Comparison of ENCODE assay signal across 13 cellular contexts in genomic region chr4:87505862-87506261, GRCh38. TPM values are rescaled to one million over a fixed set of nuclear protein-coding genes. Genes with fewer than 3 reads are reported as not detected.
A peak's percentile ranks its signal among the peaks of the same experiment; 100 is the strongest.
DNase-seq lines count a peak whose midpoint lies in the region; ATAC-seq, FAIRE-seq and TF ChIP-seq lines count a peak whose summit lies in the region.
"Had no signal": no experiment of that assay in that cellular context is flagged by ENCODE, and none has a peak within 500 bp of the region (broad histone marks: within the 10 kb centered on the region; RNA-seq: fewer than 3 reads in every experiment).

No MANE protein-coding gene starts in this region.

- BruUV-seq in PC-3 (replicated peaks; lab: Mats Ljungman, UMichigan) = no TSS peak

- H3K79me2 ChIP-seq in PC-3 (ENCODE audit: low read length) = no peaks in the 10 kb centered on the region

- no peak for ATAC-seq in Right ventricle myocardium superior (ENCODE audit: poor library complexity)
- no peak for ATAC-seq in PC-3
- no peak for ATAC-seq in GM19455 (IDR thresholded peaks at IDR 0.05; ENCODE audit: unreplicated experiment)

- no peak for FAIRE-seq in RCC 7860 (lab: Jason Lieb, UNC)
- FAIRE-seq: astrocyte had no signal

- no peaks in the 10 kb centered on the region for H4K20me1 ChIP-seq in PC-3 (ENCODE audit: low read length)

- DNase-seq in right atrium auricular region (ENCODE audit: low spot score) = no peak
- no peak for DNase-seq in Right ventricle myocardium superior
- DNase-seq in PC-3 = no peak
- no peak for DNase-seq in fibroblast of pulmonary artery (ENCODE audit: low read depth)
- DNase-seq in NCI-H2107 treated with DMSO at 0.1 percent for 48 hours (lab: John Stamatoyannopoulos, UW; ENCODE audit: unreplicated experiment) = no peak
- DNase-seq in NCI-H2171 (lab: John Stamatoyannopoulos, UW) = no peak
- no peak for DNase-seq in RCC 7860 (ENCODE audit: low spot score)
- DNase-seq: activated CD4-positive, alpha-beta T cell treated with anti-CD3 and anti-CD28 coated beads, Interleukin-2, amount 10 ng/mL, durations not matched to agents 7 days and 5 days; DMS79 had no signal

- H3K4me3 ChIP-seq in right atrium auricular region (no peak overlapping the region), PC-3 (ENCODE audit: low read length) (no peak overlapping the region), fibroblast of pulmonary artery (replicated peaks; ENCODE audit: low read depth, low read length) (no peak overlapping the region)

- CTCF ChIA-PET in PC-3 (lab: Charles Lee) = no interaction called here

- H3K27me3 ChIP-seq in right atrium auricular region (no peaks in the 10 kb centered on the region), PC-3 (ENCODE audit: low read length) (no peaks in the 10 kb centered on the region)

- H3K4me2 ChIP-seq in PC-3 (ENCODE audit: low read length) = no peak overlapping the region

- H3K27ac ChIP-seq in right atrium auricular region (peak overlapping the region; percentile 35 to 82), PC-3 (ENCODE audit: low read length) (no peak overlapping the region)

- peaks cover 0 to 32% of the 10 kb centered on the region in 2 donors for H3K4me1 ChIP-seq in right atrium auricular region
- H3K4me1 ChIP-seq in PC-3 (ENCODE audit: insufficient read depth, low read length) = peaks cover 5% of the 10 kb centered on the region

- H3K9me2 ChIP-seq in PC-3 (replicated peaks; ENCODE audit: low read length) = no peaks in the 10 kb centered on the region

- intact Hi-C loops in Right ventricle myocardium superior (cut with DNase I) (no loop called here), PC-3 (cut with micrococcal nuclease) (no loop called here)

- H2AFZ ChIP-seq in PC-3 (ENCODE audit: low read length) = no peak overlapping the region

- no peak overlapping the region for H3K9ac ChIP-seq in PC-3 (ENCODE audit: low read length)

- H3K9me3 ChIP-seq in right atrium auricular region (no peaks in the 10 kb centered on the region), PC-3 (ENCODE audit: low read length) (no peaks in the 10 kb centered on the region)

- TF ChIP-seq CTCF in right atrium auricular region (IDR thresholded peaks at IDR 0.05) = no peak
- TF ChIP-seq CTCF in PC-3 (conservative IDR thresholded peaks at IDR 0.05; ENCODE audit: low read depth, low read length) = peak; percentile 35
- peak; percentile 15 for TF ChIP-seq CTCF in fibroblast of pulmonary artery (IDR thresholded peaks at IDR 0.05; ENCODE audit: low read length, missing control alignments)

- POLR2A ChIA-PET in PC-3 (lab: Charles Lee; ENCODE audit: unreplicated experiment) = no interaction called here

- H3K36me3 ChIP-seq in right atrium auricular region = peaks cover 18% of the 10 kb centered on the region
- H3K36me3 ChIP-seq in PC-3 (ENCODE audit: low read depth, low read length) = no peaks in the 10 kb centered on the region

- no peaks in the 10 kb centered on the region for H3F3A ChIP-seq in PC-3 (ENCODE audit: low read length, unreplicated experiment)

RNA-seq across cellular contexts. Expression of gene SPARCL1, which starts 23.3 kb away (rescaled TPM):
- total RNA-seq in right atrium auricular region (100 to 1,000 TPM; 501 to 627 TPM), Right ventricle myocardium superior (361 TPM), PC-3 (2014; rRNA removed) (not detected in 2 replicates)
- total RNA-seq: activated CD4-positive, alpha-beta T cell treated with anti-CD3 and anti-CD28 coated beads, Interleukin-2, amount 10 ng/mL, durations not matched to agents 7 days and 5 days; osteoblast; T-helper 1 cell treated with Interleukin-12 subunit alpha and Interleukin-12 subunit beta and Interleukin-4 antibody, amounts not matched to agents 30 ng/mL and 1 ng/mL, for 36 hours had no signal

Comparison
In these comparisons a context has a peak if more than half of its experiments do, and no peak if none do; other contexts are left out.
1. CTCF ChIP-seq: peak in PC-3 (single experiment) and fibroblast of pulmonary artery (single experiment); none in right atrium auricular region (0 of 2).
2. RNA of gene SPARCL1, which starts 23.3 kb away (total RNA-seq): 501 to 627 TPM in right atrium auricular region and 361 TPM in Right ventricle myocardium superior (single experiment); not detected in PC-3; every median in the first group is over 100 times any median in the second.